In the genomic region with DNA sequence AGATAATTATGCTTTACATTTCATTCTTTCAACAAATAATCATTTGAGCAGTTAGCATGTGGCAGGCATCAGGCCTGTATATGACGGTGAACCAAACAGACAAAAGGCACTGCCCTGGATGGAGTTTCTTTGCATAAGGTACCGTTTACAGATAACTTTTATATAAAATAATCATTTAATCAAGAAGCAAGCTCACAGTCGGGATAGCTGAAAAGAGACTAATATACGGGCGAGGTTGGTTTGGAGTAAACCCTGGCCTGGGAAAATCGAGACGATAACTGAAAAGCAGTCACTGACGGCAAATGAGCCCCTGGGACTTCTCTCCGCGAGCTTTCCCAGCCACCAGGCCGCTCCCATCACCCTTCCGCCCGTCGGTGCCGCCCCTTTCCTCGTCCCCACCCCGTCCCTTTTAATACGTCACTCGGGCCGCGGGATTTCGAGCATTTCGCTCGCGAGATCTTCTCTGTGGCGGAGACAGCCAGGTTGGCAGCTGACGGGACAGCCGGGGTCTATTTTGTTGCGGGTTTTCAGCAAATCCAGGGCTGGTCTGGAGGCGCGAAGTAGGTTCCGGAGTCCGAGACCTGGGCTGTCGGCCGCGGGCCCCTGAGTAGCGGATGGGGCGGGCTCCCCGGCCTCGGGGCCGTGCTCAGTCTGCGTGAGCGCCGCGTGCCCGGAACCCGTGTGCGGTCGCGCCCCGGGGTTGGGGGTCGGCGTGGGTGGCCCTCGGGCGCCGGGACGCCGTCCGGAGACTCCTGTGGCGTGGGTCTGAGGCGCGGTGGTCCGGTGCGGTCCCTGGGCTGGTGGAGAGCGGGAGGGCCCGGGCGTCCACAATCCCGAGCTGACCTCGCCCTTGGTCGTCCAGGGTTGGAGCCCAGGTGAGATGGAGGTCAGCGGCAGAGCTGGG, we compare ENCODE assay signal across 8 cellular contexts. TPM values are rescaled to one million over a fixed set of nuclear protein-coding genes. Genes with fewer than 3 reads are reported as not detected.
A peak's percentile ranks its signal among the peaks of the same experiment; 100 is the strongest.
DNase-seq lines count a peak whose midpoint lies in the region; ATAC-seq and TF ChIP-seq lines count a peak whose summit lies in the region.

A gene (plus strand): TSS at position 462 of the 904 bp plus-strand sequence. CDS start 703 bp downstream, outside the sequence.

- H3K4me3 ChIP-seq in GM12875 (ENCODE audit: low read depth, low read length) (peak within 1 kb of the TSS; percentile 100), heart left ventricle (peak within 1 kb of the TSS; percentile 66 to 96 (median 80)), upper lobe of left lung (peak within 1 kb of the TSS; percentile 75 to 93 (median 78))

- peak within 1 kb of the TSS; percentile 58 for H3K27ac ChIP-seq in adipose tissue (ENCODE audit: low read depth, low read length)
- peak within 1 kb of the TSS; percentile 82 to 99 (median 91) for H3K27ac ChIP-seq in heart left ventricle
- H3K27ac ChIP-seq in upper lobe of left lung = peak within 1 kb of the TSS; percentile 93 to 98 (median 96)

- H3K36me3 ChIP-seq in heart left ventricle (peaks cover 0 to 28% (median 14%) of the 10 kb centered on the region in 9 donors), upper lobe of left lung (peaks cover 0 to 11% (median 0%) of the 10 kb centered on the region in 4 donors)

- peaks cover 5% of the 10 kb centered on the region for H3K36me3 Mint-ChIP-seq in T-cell

- H3K27me3 ChIP-seq in heart left ventricle = no peaks in the 10 kb centered on the region
- no peaks in the 10 kb centered on the region for H3K27me3 ChIP-seq in upper lobe of left lung

- peaks cover 37 to 43% (median 38%) of the 10 kb centered on the region in 3 donors for H3K4me1 Mint-ChIP-seq in T-cell

- H3K27me3 Mint-ChIP-seq in T-cell = peaks cover 3 to 7% of the 10 kb centered on the region in 2 donors

- 0 to 1% (median 1%) methylated on average over 69 to 71 of the region's 71 CpGs for WGBS in adipose tissue, 3 donors
- 0 to 1% (median 1%) methylated on average over 38 to 71 of the region's 71 CpGs for WGBS in heart left ventricle, 4 donors
- WGBS in upper lobe of left lung, 2 donors = 1% methylated on average over 33 to 54 of the region's 71 CpGs

- DNase-seq in NCI-H1436 (lab: John Stamatoyannopoulos, UW) (peak; percentile 98), T-cell (peak; percentile 79 to 92 (median 88)), heart left ventricle (peak; percentile 96 to 97 (median 97)), posterior cingulate gyrus (peak; percentile 86 to 99 (median 94)), upper lobe of left lung (peak; percentile 92 to 93)

- POLR2A ChIA-PET in T-cell (lab: Charles Lee) = interaction anchor here (0.6 to 0.7 kb wide), 3 partner anchors 9 to 513 kb away, joined by 3 read pairs; no protein-coding TSS in a partner anchor

- TF ChIP-seq CTCF in GM12875 (IDR thresholded peaks at IDR 0.05; ENCODE audit: borderline replicate concordance, insufficient read depth, low read depth, low read length) = no peak
- peak in 1 of 12 donors; percentile 1 for TF ChIP-seq CTCF in heart left ventricle (IDR thresholded peaks at IDR 0.05)
- TF ChIP-seq CTCF in upper lobe of left lung (IDR thresholded peaks at IDR 0.05) = no peak

- ATAC-seq in HG02798 (IDR thresholded peaks at IDR 0.05; ENCODE audit: poor library complexity, unreplicated experiment) (peak; percentile 99), T-cell (replicated peaks in 1 of 4) (peak; percentile 97 to 98 (median 98)), heart left ventricle (peak; percentile 97 to 98 (median 98)), upper lobe of left lung (ENCODE audit: low FRiP score in 2 of 2) (peak; percentile 95 to 98)

- no peak for TF ChIP-seq EP300 in upper lobe of left lung (IDR thresholded peaks at IDR 0.05)

- peak within 1 kb of the TSS; percentile 88 to 95 (median 90) for H3K4me3 Mint-ChIP-seq in T-cell

- H3K4me1 ChIP-seq in heart left ventricle (peaks cover 6 to 49% (median 35%) of the 10 kb centered on the region in 12 donors), upper lobe of left lung (peaks cover 25 to 39% (median 29%) of the 10 kb centered on the region in 4 donors)

- H3K9me3 ChIP-seq in heart left ventricle (no peaks in the 10 kb centered on the region), upper lobe of left lung (no peaks in the 10 kb centered on the region)

- peak within 1 kb of the TSS; percentile 84 to 92 for H3K27ac Mint-ChIP-seq in T-cell

- intact Hi-C loops in heart left ventricle (cut with DNase I) = loop anchor here in 6 of 10 donors (1.0 to 10.0 kb wide), 7 partner anchors 114 to 466 kb away; a partner anchor contains a TSS
- intact Hi-C loops in posterior cingulate gyrus (cut with DNase I) = no loop called here

- no peaks in the 10 kb centered on the region for H3K9me3 Mint-ChIP-seq in T-cell

- TF ChIP-seq POLR2A in heart left ventricle (IDR thresholded peaks at IDR 0.05) = peak; percentile 79 to 92
- TF ChIP-seq POLR2A in upper lobe of left lung (IDR thresholded peaks at IDR 0.05) = peak; percentile 6 to 86 (median 70)

- CTCF ChIA-PET in T-cell (lab: Charles Lee) = interaction anchor here in 1 of 2 donors (0.6 kb wide), 1 partner anchor 120 kb away, joined by 3 read pairs; no protein-coding TSS in a partner anchor

RNA-seq across cellular contexts. Expression of the gene that starts here (rescaled TPM):
- 10 to 100 TPM; 39.2 to 43.4 (median 42.4) TPM for total RNA-seq in T-cell
- polyA plus RNA-seq in adipose tissue = 10 to 100 TPM; 26.8 to 37.0 (median 31.3) TPM
- 10 to 100 TPM; 28.9 to 74.9 (median 57.6) TPM for total RNA-seq in heart left ventricle
- polyA plus RNA-seq in heart left ventricle = 10 to 100 TPM; 20.4 to 48.6 TPM
- total RNA-seq in upper lobe of left lung = 10 to 100 TPM; 16.2 to 46.1 (median 39.6) TPM

Comparison
In these comparisons a context has a peak if more than half of its experiments do, and no peak if none do; other contexts are left out.
1. Peak in every context shown above with its lines: DNase-seq, ATAC-seq, H3K4me3 ChIP-seq and H3K27ac ChIP-seq.